24 cellular contexts compared by ENCODE assay signal in genomic region chr14:69964841-69965240, GRCh38.
"Had no signal": no experiment of that assay in that cellular context is flagged by ENCODE, and none has a peak within 500 bp of the region (broad histone marks: within the 10 kb centered on the region; RNA-seq: fewer than 3 reads in every experiment).

No MANE protein-coding gene starts in this region.

- H3K4me3 Mint-ChIP-seq: activated CD4-positive, alpha-beta T cell treated with anti-CD3 and anti-CD28 coated beads, Interleukin-2, amount 10 ng/mL, durations not matched to agents 7 days and 5 days; activated CD8-positive, alpha-beta T cell treated with anti-CD3 and anti-CD28 coated beads, Interleukin-2, amount 10 ng/mL, durations not matched to agents 7 days and 5 days; activated naive CD4-positive, alpha-beta T cell treated with anti-CD3 and anti-CD28 coated beads, Interleukin-2, amount 50 U/mL, for 24 hours; activated naive CD8-positive, alpha-beta T cell treated with anti-CD3 and anti-CD28 coated beads, Interleukin-2, amount 10 ng/mL, durations not matched to agents 7 days and 5 days; activated T-cell treated with anti-CD3 and anti-CD28 coated beads, Interleukin-2, amount 50 U/mL, for 24 hours had no signal

- H3K36me3 ChIP-seq: MG63, Peyer's patch had no signal

- H3K9me3 Mint-ChIP-seq: activated CD4-positive, alpha-beta T cell treated with anti-CD3 and anti-CD28 coated beads, Interleukin-2, amount 10 ng/mL, durations not matched to agents 7 days and 5 days; activated naive CD4-positive, alpha-beta T cell treated with anti-CD3 and anti-CD28 coated beads, Interleukin-2, amount 50 U/mL, for 24 hours; activated naive CD8-positive, alpha-beta T cell treated with anti-CD3 and anti-CD28 coated beads, Interleukin-2, amount 10 ng/mL, durations not matched to agents 7 days and 5 days; activated T-cell treated with anti-CD3 and anti-CD28 coated beads, Interleukin-2, amount 50 U/mL, for 24 hours; activated T-helper 2 cell treated with anti-CD3 and anti-CD28 coated beads, Interferon-gamma antibody, Interleukin-2, Interleukin-4, amounts not matched to agents 10 μg/mL and 5 μg/mL and 100 μg/mL, durations not matched to agents 14 hours and 24 hours and 36 hours had no signal

- H3K27ac ChIP-seq: body of pancreas, Peyer's patch had no signal

- H3K4me1 Mint-ChIP-seq: activated CD4-positive, alpha-beta T cell treated with anti-CD3 and anti-CD28 coated beads, Interleukin-2, amount 10 ng/mL, durations not matched to agents 7 days and 5 days; activated naive CD4-positive, alpha-beta T cell treated with anti-CD3 and anti-CD28 coated beads, Interleukin-2, amount 50 U/mL, for 24 hours; activated naive CD8-positive, alpha-beta T cell treated with anti-CD3 and anti-CD28 coated beads, Interleukin-2, amount 10 ng/mL, durations not matched to agents 7 days and 5 days had no signal

- H3K4me1 ChIP-seq: body of pancreas, Peyer's patch had no signal

- DNase-seq: activated CD4-positive, alpha-beta T cell treated with anti-CD3 and anti-CD28 coated beads, Interleukin-2, amount 10 ng/mL, durations not matched to agents 7 days and 5 days; activated CD4-positive, alpha-beta T cell treated with anti-CD3 and anti-CD28 coated beads, Interleukin-2, amount 50 U/mL, for 48 hours; activated CD8-positive, alpha-beta T cell treated with anti-CD3 and anti-CD28 coated beads, Interleukin-2, amount 10 ng/mL, durations not matched to agents 7 days and 5 days; activated gamma-delta T cell; activated naive CD4-positive, alpha-beta T cell treated with Interleukin-2 at 50 U/mL for 16 hours; activated naive CD8-positive, alpha-beta T cell treated with anti-CD3 and anti-CD28 coated beads, Interleukin-2, amount 10 ng/mL, durations not matched to agents 7 days and 5 days; activated T-cell treated with anti-CD3 and anti-CD28 coated beads, Interleukin-2, amount 50 U/mL, for 24 hours; body of pancreas; central memory CD4-positive, alpha-beta T cell; Karpas-422; KBM-7; MG63; NCI-H1048; NCI-H1436 treated with DMSO at 0.1 percent for 48 hours; NCI-H1694 treated with DMSO at 0.1 percent for 48 hours; NCI-H2029; NCI-H345; NCI-H524 treated with DMSO at 0.1 percent for 48 hours; Peyer's patch; Right ventricle myocardium superior; RPMI8226; T1000 had no signal

- H3K27me3 ChIP-seq: body of pancreas, MG63, Peyer's patch had no signal

- H3K4me3 ChIP-seq: body of pancreas, MG63, Peyer's patch had no signal

- H3K9me3 ChIP-seq: body of pancreas, MG63, Peyer's patch had no signal

- H3K36me3 Mint-ChIP-seq: activated naive CD4-positive, alpha-beta T cell treated with anti-CD3 and anti-CD28 coated beads, Interleukin-2, amount 50 U/mL, for 24 hours; activated naive CD8-positive, alpha-beta T cell treated with anti-CD3 and anti-CD28 coated beads, Interleukin-2, amount 10 ng/mL, durations not matched to agents 7 days and 5 days had no signal

- H3K27ac Mint-ChIP-seq: activated CD4-positive, alpha-beta T cell treated with anti-CD3 and anti-CD28 coated beads, Interleukin-2, amount 10 ng/mL, durations not matched to agents 7 days and 5 days; activated CD8-positive, alpha-beta T cell treated with anti-CD3 and anti-CD28 coated beads, Interleukin-2, amount 10 ng/mL, durations not matched to agents 7 days and 5 days; activated naive CD4-positive, alpha-beta T cell treated with anti-CD3 and anti-CD28 coated beads, Interleukin-2, amount 50 U/mL, for 24 hours; activated naive CD8-positive, alpha-beta T cell treated with anti-CD3 and anti-CD28 coated beads, Interleukin-2, amount 10 ng/mL, durations not matched to agents 7 days and 5 days; activated T-cell treated with anti-CD3 and anti-CD28 coated beads, Interleukin-2, amount 50 U/mL, for 24 hours; activated T-helper 2 cell treated with anti-CD3 and anti-CD28 coated beads, Interferon-gamma antibody, Interleukin-2, Interleukin-4, amounts not matched to agents 10 μg/mL and 5 μg/mL and 100 μg/mL, durations not matched to agents 14 hours and 24 hours and 36 hours had no signal

- ATAC-seq: activated CD8-positive, alpha-beta T cell treated with anti-CD3 and anti-CD28 coated beads, Interleukin-2, amount 10 ng/mL, durations not matched to agents 7 days and 5 days; body of pancreas had no signal
